In genomic region chrX:122552291-122552800, GRCh38 we compare ENCODE assay signal across 19 cellular contexts.
DNase-seq lines count a peak whose midpoint lies in the region; ATAC-seq, FAIRE-seq and TF ChIP-seq lines count a peak whose summit lies in the region.
"Had no signal": no experiment of that assay in that cellular context is flagged by ENCODE, and none has a peak within 500 bp of the region (broad histone marks: within the 10 kb centered on the region; RNA-seq: fewer than 3 reads in every experiment).

No MANE protein-coding gene starts in this region.

- H3K27ac ChIP-seq in RWPE2 (ENCODE audit: poor library complexity, severe bottlenecking) (no peak overlapping the region), small intestine (ENCODE audit: low read depth in 1 of 2, low read length in 1 of 2) (no peak overlapping the region), MM.1S (ENCODE audit: low read length) (no peak overlapping the region)
- H3K27ac ChIP-seq: 22Rv1 had no signal

- FAIRE-seq in small intestine (lab: Jason Lieb, UNC): no peak
- FAIRE-seq: H54 had no signal

- no peaks in the 10 kb centered on the region for H3K9me2 ChIP-seq in MM.1S (replicated peaks; ENCODE audit: insufficient read depth, low read length)

- no peaks in the 10 kb centered on the region for H3K4me1 ChIP-seq in RWPE2 (ENCODE audit: insufficient read depth, poor library complexity, severe bottlenecking)
- no peaks in the 10 kb centered on the region for H3K4me1 ChIP-seq in Caco-2
- H3K4me1 ChIP-seq in small intestine (ENCODE audit: control insufficient read depth in 2 of 2, insufficient read depth in 1 of 2, low read depth in 1 of 2, low read length in 1 of 2): no peaks in the 10 kb centered on the region
- H3K4me1 ChIP-seq in MM.1S (ENCODE audit: low read length): no peaks in the 10 kb centered on the region
- H3K4me1 ChIP-seq: BE2C had no signal

- ATAC-seq in RWPE2 (ENCODE audit: low read depth) (peak; percentile 58; the same call in 2 of the 3 replicates), esophagus mucosa (peak; percentile 32)
- ATAC-seq: Panc1 had no signal

- H3F3A ChIP-seq in MM.1S (ENCODE audit: insufficient read depth, low read length): no peaks in the 10 kb centered on the region

- H3K9ac ChIP-seq in MM.1S (ENCODE audit: low read length): no peak overlapping the region

- no peaks in the 10 kb centered on the region for H3K4me1 Mint-ChIP-seq in Caco-2 (ENCODE audit: low read depth, unreplicated experiment)
- H3K4me1 Mint-ChIP-seq: CD4-positive, CD25-positive, alpha-beta regulatory T cell had no signal

- H3K36me3 ChIP-seq in RWPE2 (ENCODE audit: low read depth) (no peaks in the 10 kb centered on the region), Caco-2 (ENCODE audit: control insufficient read depth, insufficient read depth, low read length) (no peaks in the 10 kb centered on the region), small intestine (ENCODE audit: control insufficient read depth in 2 of 2, insufficient read depth in 2 of 2, low read length in 2 of 2) (no peaks in the 10 kb centered on the region), MM.1S (replicated peaks; ENCODE audit: insufficient read depth, low read length) (no peaks in the 10 kb centered on the region)
- H3K36me3 ChIP-seq: BE2C had no signal

- H3K27me3 Mint-ChIP-seq in Caco-2 (ENCODE audit: insufficient read depth, unreplicated experiment): no peaks in the 10 kb centered on the region
- H3K27me3 Mint-ChIP-seq: CD4-positive, CD25-positive, alpha-beta regulatory T cell had no signal

- no peaks in the 10 kb centered on the region for H4K20me1 ChIP-seq in MM.1S (ENCODE audit: insufficient read depth, low read length)

- DNase-seq in SIG-M5 treated with dmso at 0.1 percent for 504 hours (lab: John Stamatoyannopoulos, UW; ENCODE audit: unreplicated experiment) (peak; percentile 5), SIG-M5 (lab: John Stamatoyannopoulos, UW) (no peak), RWPE2 (ENCODE audit: low spot score) (no peak), fibroblast of villous mesenchyme (ENCODE audit: low read depth) (peak; percentile 20), Caco-2 (no peak), small intestine (no peak), MM.1S (no peak)
- DNase-seq: BE2C; CD4-positive, CD25-positive, alpha-beta regulatory T cell; DMS153; KBM-7; NCI-H1417; NCI-H187; NCI-H2227 treated with DMSO at 0.1 percent for 48 hours; NCI-H524 had no signal

- no peak overlapping the region for H2AFZ ChIP-seq in MM.1S (ENCODE audit: low read length)

- peaks cover 18% of the 10 kb centered on the region for H3K9me3 Mint-ChIP-seq in Caco-2 (ENCODE audit: unreplicated experiment)

- no peaks in the 10 kb centered on the region for H3K79me2 ChIP-seq in MM.1S (ENCODE audit: low read length)

- H3K4me3 ChIP-seq in RWPE2 (ENCODE audit: severe bottlenecking) (no peak overlapping the region), fibroblast of villous mesenchyme (ENCODE audit: low read depth, low read length) (no peak overlapping the region), Caco-2 (ENCODE audit: low read depth, low read length) (no peak overlapping the region), small intestine (ENCODE audit: low read depth in 1 of 2, low read length in 2 of 2) (no peak overlapping the region), MM.1S (ENCODE audit: low read length) (no peak overlapping the region)

- intact Hi-C loops in Caco-2 (cut with micrococcal nuclease; ENCODE audit: unreplicated experiment): no loop called here

- H3K4me3 Mint-ChIP-seq in Caco-2 (ENCODE audit: unreplicated experiment): no peak overlapping the region
- H3K4me3 Mint-ChIP-seq: CD4-positive, CD25-positive, alpha-beta regulatory T cell had no signal

- no peak overlapping the region for H3K27ac Mint-ChIP-seq in Caco-2 (ENCODE audit: unreplicated experiment)
- H3K27ac Mint-ChIP-seq: CD4-positive, CD25-positive, alpha-beta regulatory T cell had no signal

- H3K4me2 ChIP-seq in MM.1S (ENCODE audit: low read depth, low read length): no peak overlapping the region

- H3K9me3 ChIP-seq in RWPE2 (ENCODE audit: severe bottlenecking) (no peaks in the 10 kb centered on the region), Caco-2 (no peaks in the 10 kb centered on the region), small intestine (ENCODE audit: control insufficient read depth, low read depth) (no peaks in the 10 kb centered on the region), MM.1S (replicated peaks; ENCODE audit: insufficient read depth, low read length) (no peaks in the 10 kb centered on the region)
- H3K9me3 ChIP-seq: BE2C had no signal

- WGBS in small intestine, 3 donors: 72 to 83% (median 78%) methylated on average over 3 of the region's 3 CpGs

- POLR2A ChIA-PET in Caco-2 (lab: Charles Lee): no interaction called here

- H3K27me3 ChIP-seq in RWPE2 (ENCODE audit: insufficient read depth, poor library complexity, severe bottlenecking) (no peaks in the 10 kb centered on the region), Caco-2 (replicated peaks; ENCODE audit: control insufficient read depth, insufficient read depth, low read length) (no peaks in the 10 kb centered on the region), small intestine (ENCODE audit: control insufficient read depth in 2 of 2, insufficient read depth in 2 of 2, low read length in 2 of 2) (no peaks in the 10 kb centered on the region), MM.1S (replicated peaks; ENCODE audit: insufficient read depth, low read length) (no peaks in the 10 kb centered on the region)
- H3K27me3 ChIP-seq: BE2C had no signal

- TF ChIP-seq CTCF in RWPE2 (IDR thresholded peaks at IDR 0.05; ENCODE audit: poor library complexity, severe bottlenecking) (no peak), fibroblast of villous mesenchyme (IDR thresholded peaks at IDR 0.05; ENCODE audit: insufficient read depth, low read depth, low read length) (no peak), Caco-2 (IDR thresholded peaks at IDR 0.05; ENCODE audit: insufficient read depth in 1 of 2, low read depth in 1 of 2, low read length in 1 of 2, severe bottlenecking in 1 of 2, unreplicated experiment in 1 of 2) (no peak), MM.1S (IDR thresholded peaks at IDR 0.05; ENCODE audit: low read length) (no peak)

- no TSS peak for BruUV-seq in Caco-2 (replicated peaks; lab: Mats Ljungman, UMichigan)

- no peaks in the 10 kb centered on the region for H3K36me3 Mint-ChIP-seq in Caco-2 (ENCODE audit: insufficient read depth, unreplicated experiment)
- H3K36me3 Mint-ChIP-seq: CD4-positive, CD25-positive, alpha-beta regulatory T cell had no signal

- CTCF ChIA-PET in Caco-2 (lab: Charles Lee): no interaction called here

Comparison
In these comparisons a context has a peak if more than half of its experiments do, and no peak if none do; other contexts are left out.
1. DNase-seq: peak in SIG-M5 treated with dmso at 0.1 percent for 504 hours (single experiment) and fibroblast of villous mesenchyme (single experiment); none in SIG-M5 (single experiment), RWPE2 (single experiment), Caco-2 (0 of 2), small intestine (single experiment) and MM.1S (single experiment).